In genomic region chr13:35393886-35394285, GRCh38 we compare ENCODE assay signal across 21 cellular contexts.
DNase-seq lines count a peak whose midpoint lies in the region; ATAC-seq, FAIRE-seq and TF ChIP-seq lines count a peak whose summit lies in the region.
"Had no signal": no experiment of that assay in that cellular context is flagged by ENCODE, and none has a peak within 500 bp of the region (broad histone marks: within the 10 kb centered on the region; RNA-seq: fewer than 3 reads in every experiment).

No MANE protein-coding gene starts in this region.

- TF ChIP-seq CTCF in bronchial epithelial cell (IDR thresholded peaks at IDR 0.05; ENCODE audit: insufficient read depth, low read length, severe bottlenecking) = no peak

- FAIRE-seq in bronchial epithelial cell (lab: Jason Lieb, UNC) = no peak
- FAIRE-seq: A204.1, GM12892, GM18507, H54, HTR-8/SVneo had no signal

- no peaks in the 10 kb centered on the region for H3K27me3 ChIP-seq in bronchial epithelial cell (ENCODE audit: control insufficient read depth, insufficient read depth, low read length)
- H3K27me3 ChIP-seq: BLaER1 had no signal

- H3K36me3 ChIP-seq in bronchial epithelial cell (ENCODE audit: control insufficient read depth, insufficient read depth, low read length) = no peaks in the 10 kb centered on the region
- H3K36me3 ChIP-seq: BLaER1 had no signal

- DNase-seq in HT1080 (ENCODE audit: low read depth) = peak; percentile 8
- peak; percentile 33 for DNase-seq in NCI-H82 treated with DMSO at 0.1 percent for 48 hours (lab: John Stamatoyannopoulos, UW; ENCODE audit: unreplicated experiment)
- peak; percentile 7 for DNase-seq in bronchial epithelial cell (ENCODE audit: low read depth)
- DNase-seq in pulmonary artery endothelial cell (ENCODE audit: low read depth, low spot score) = peak; percentile 22
- DNase-seq in NCI-H446 treated with DMSO at 0.1 percent for 48 hours (lab: John Stamatoyannopoulos, UW) = no peak
- DNase-seq in AG08395 (ENCODE audit: low spot score) = no peak
- DNase-seq: ACHN; AML-193; CD4-positive, alpha-beta memory T cell; DMS153; DMS79; GDM1; GM23248; HCEC 1CT had no signal

- no peak overlapping the region for H3K4me3 ChIP-seq in bronchial epithelial cell (ENCODE audit: low read depth, low read length)
- H3K4me3 ChIP-seq: BLaER1, GM23248 had no signal

- no peak for ATAC-seq in HG03565 (IDR thresholded peaks at IDR 0.05; ENCODE audit: unreplicated experiment)

Comparison
In these comparisons a context has a peak if more than half of its experiments do, and no peak if none do; other contexts are left out.
1. DNase-seq: peak in HT1080 (single experiment), NCI-H82 treated with DMSO at 0.1 percent for 48 hours (single experiment), bronchial epithelial cell (single experiment) and pulmonary artery endothelial cell (single experiment); none in NCI-H446 treated with DMSO at 0.1 percent for 48 hours (single experiment) and AG08395 (single experiment).